26 cellular contexts compared by ENCODE assay signal in genomic region chr18:4403836-4404235, GRCh38. TPM values are rescaled to one million over a fixed set of nuclear protein-coding genes. Genes with fewer than 3 reads are reported as not detected.
"Had no signal": no experiment of that assay in that cellular context is flagged by ENCODE, and none has a peak within 500 bp of the region (broad histone marks: within the 10 kb centered on the region; RNA-seq: fewer than 3 reads in every experiment).

No MANE protein-coding gene starts in this region.

- H3K36me3 ChIP-seq: left ventricle myocardium inferior, neural progenitor cell, neutrophil, right atrium auricular region, right lobe of liver, tibial nerve, uterus had no signal

- H3K9me3 ChIP-seq: left ventricle myocardium inferior, mucosa of descending colon, neutrophil, right atrium auricular region, right lobe of liver, tibial nerve, uterus had no signal

- H3K27me3 ChIP-seq: neural progenitor cell, neutrophil, right atrium auricular region, right lobe of liver, tibial nerve, uterus had no signal

- H3K4me3 Mint-ChIP-seq: naive thymus-derived CD8-positive, alpha-beta T cell; nephron progenitor cell; neural progenitor cell; stimulated activated memory B cell treated with anti-CD40 and anti-IgM and Interleukin-4, amounts not matched to agents 10 μg/mL and 1 μg/mL and 100 μg/mL, for 72 hours; stimulated activated naive CD8-positive, alpha-beta T cell treated with anti-CD3 and anti-CD28 coated beads, Interleukin-15, amount 100 ng/mL, for 72 hours; type B pancreatic cell had no signal

- H3K27ac Mint-ChIP-seq: naive thymus-derived CD8-positive, alpha-beta T cell; nephron progenitor cell; neural progenitor cell; stimulated activated memory B cell treated with anti-CD40 and anti-IgM and Interleukin-4, amounts not matched to agents 10 μg/mL and 1 μg/mL and 100 μg/mL, for 72 hours; stimulated activated naive CD8-positive, alpha-beta T cell treated with anti-CD3 and anti-CD28 coated beads, Interleukin-15, amount 100 ng/mL, for 72 hours; type B pancreatic cell had no signal

- H3K27ac ChIP-seq: left ventricle myocardium inferior, neural progenitor cell, neutrophil, parathyroid adenoma, right atrium auricular region, right lobe of liver, tibial nerve, uterus had no signal

- ATAC-seq: mucosa of descending colon; naive thymus-derived CD8-positive, alpha-beta T cell; right lobe of liver; stimulated activated memory B cell treated with anti-CD40 and anti-IgM and Interleukin-4, amounts not matched to agents 10 μg/mL and 1 μg/mL and 100 μg/mL, for 72 hours; stimulated activated naive CD8-positive, alpha-beta T cell treated with anti-CD3 and anti-CD28 coated beads, Interleukin-15, amount 100 ng/mL, for 72 hours had no signal

- H3K4me3 ChIP-seq: left ventricle myocardium inferior, lung, mucosa of descending colon, neural progenitor cell, right atrium auricular region, right lobe of liver, smooth muscle cell, tibial nerve, uterus had no signal

- H3K4me1 Mint-ChIP-seq: naive thymus-derived CD8-positive, alpha-beta T cell; nephron progenitor cell; neural progenitor cell; stimulated activated memory B cell treated with anti-CD40 and anti-IgM and Interleukin-4, amounts not matched to agents 10 μg/mL and 1 μg/mL and 100 μg/mL, for 72 hours; stimulated activated naive CD8-positive, alpha-beta T cell treated with anti-CD3 and anti-CD28 coated beads, Interleukin-15, amount 100 ng/mL, for 72 hours had no signal

- DNase-seq: hippocampal formation; islet precursor cell; left ventricle myocardium inferior; midbrain; mucosa of descending colon; naive thymus-derived CD8-positive, alpha-beta T cell; nephron progenitor cell; occipital lobe; right lobe of liver; stimulated activated CD4-positive, alpha-beta T cell treated with anti-CD3 and anti-CD28 coated beads, Interleukin-1b, Interleukin-23, amount 100 ng/mL, for 48 hours; stimulated activated CD4-positive, alpha-beta T cell treated with anti-CD3 and anti-CD28 coated beads, Interleukin-2, amount 100 ng/mL, for 48 hours; stimulated activated CD4-positive, alpha-beta T cell treated with anti-CD3 and anti-CD28 coated beads, Interleukin-4, amount 100 ng/mL, for 4 hours; stimulated activated CD8-positive, alpha-beta memory T cell treated with anti-CD3 and anti-CD28 coated beads, Interleukin-4, amount 100 ng/mL, for 48 hours; stimulated activated naive CD4-positive, alpha-beta T cell treated with Interleukin-2 at 50 U/mL for 16 hours; stimulated activated naive CD8-positive, alpha-beta T cell treated with anti-CD3 and anti-CD28 coated beads, Interleukin-15, amount 100 ng/mL, for 72 hours; substantia nigra; uterus had no signal

- H3K9me3 Mint-ChIP-seq: nephron progenitor cell, neural progenitor cell had no signal

- H3K27me3 Mint-ChIP-seq: naive thymus-derived CD8-positive, alpha-beta T cell; stimulated activated memory B cell treated with anti-CD40 and anti-IgM and Interleukin-4, amounts not matched to agents 10 μg/mL and 1 μg/mL and 100 μg/mL, for 72 hours; stimulated activated naive CD8-positive, alpha-beta T cell treated with anti-CD3 and anti-CD28 coated beads, Interleukin-15, amount 100 ng/mL, for 72 hours; type B pancreatic cell had no signal

- H3K4me1 ChIP-seq: left ventricle myocardium inferior, parathyroid adenoma, right atrium auricular region, right lobe of liver, tibial nerve, uterus had no signal

- H3K36me3 Mint-ChIP-seq: naive thymus-derived CD8-positive, alpha-beta T cell; neural progenitor cell; stimulated activated memory B cell treated with anti-CD40 and anti-IgM and Interleukin-4, amounts not matched to agents 10 μg/mL and 1 μg/mL and 100 μg/mL, for 72 hours; type B pancreatic cell had no signal

RNA-seq across cellular contexts. Expression of gene DLGAP1, which starts 51.3 kb away (rescaled TPM):
- total RNA-seq: naive thymus-derived CD8-positive, alpha-beta T cell had no signal
